In the genomic region with DNA sequence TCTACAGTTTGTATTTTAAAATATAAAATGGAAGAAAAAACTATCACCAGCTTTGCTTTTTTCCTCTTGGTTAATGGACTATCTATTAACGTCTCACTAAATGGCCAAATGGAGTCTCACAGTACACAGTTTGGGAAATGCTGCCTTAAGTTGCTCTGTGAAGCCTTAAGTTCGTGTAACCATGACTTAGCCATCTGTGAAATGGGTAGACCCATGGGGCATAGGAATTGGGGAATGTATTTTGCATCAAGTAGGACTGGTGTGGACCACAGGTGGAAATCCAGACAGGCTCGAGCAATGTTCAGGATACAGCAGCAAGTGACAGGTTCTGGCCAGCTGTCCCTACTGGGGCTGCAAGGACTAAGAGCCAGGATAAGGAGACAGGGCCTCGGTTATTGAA, we compare ENCODE assay signal across 16 cellular contexts. TPM values are rescaled to one million over a fixed set of nuclear protein-coding genes. Genes with fewer than 3 reads are reported as not detected.
DNase-seq lines count a peak whose midpoint lies in the region; ATAC-seq and TF ChIP-seq lines count a peak whose summit lies in the region.
"Had no signal": no experiment of that assay in that cellular context is flagged by ENCODE, and none has a peak within 500 bp of the region (broad histone marks: within the 10 kb centered on the region; RNA-seq: fewer than 3 reads in every experiment).

No MANE protein-coding gene starts in this region.

- no peak for ATAC-seq in CD4-positive, CD25-positive, alpha-beta regulatory T cell (ENCODE audit: low read depth in 2 of 2)
- ATAC-seq in HG03354 (IDR thresholded peaks at IDR 0.05; ENCODE audit: poor library complexity, severe bottlenecking, unreplicated experiment) = no peak
- ATAC-seq: GM12878 had no signal

- no peak overlapping the region for H3K4me3 ChIP-seq in CD4-positive, CD25-positive, alpha-beta regulatory T cell (ENCODE audit: low read depth, low read length)
- peak overlapping the region in 6 of 59 donors; percentile 4 to 18 (median 10) for H3K4me3 ChIP-seq in dorsolateral prefrontal cortex
- H3K4me3 ChIP-seq: GM12878, GM23338 had no signal

- no peak for TF ChIP-seq CTCF in CD14-positive monocyte (IDR thresholded peaks at IDR 0.05)
- TF ChIP-seq CTCF in dorsolateral prefrontal cortex (IDR thresholded peaks at IDR 0.05 in 54 of 56, conservative IDR thresholded peaks at IDR 0.05 in 2 of 56; ENCODE audit: low read depth in 1 of 56, partially characterized antibody in 56 of 56) = no peak

- no peaks in the 10 kb centered on the region for H3K27me3 ChIP-seq in CD4-positive, CD25-positive, alpha-beta regulatory T cell (ENCODE audit: control insufficient read depth, insufficient read depth, low read length)
- H3K27me3 ChIP-seq in dorsolateral prefrontal cortex = no peaks in the 10 kb centered on the region

- H3K9me3 Mint-ChIP-seq in CD14-positive monocyte = peaks cover 0 to 9% (median 2%) of the 10 kb centered on the region in 7 donors
- H3K9me3 Mint-ChIP-seq in CD4-positive, CD25-positive, alpha-beta regulatory T cell = no peaks in the 10 kb centered on the region
- H3K9me3 Mint-ChIP-seq: CD4-positive, alpha-beta T cell; H9 had no signal

- no peak overlapping the region for H3K27ac ChIP-seq in CD4-positive, CD25-positive, alpha-beta regulatory T cell (ENCODE audit: insufficient read depth, low read length, poor library complexity, severe bottlenecking)
- peak overlapping the region in 47 of 59 donors; percentile 6 to 99 (median 62) for H3K27ac ChIP-seq in dorsolateral prefrontal cortex
- H3K27ac ChIP-seq in temporal lobe (ENCODE audit: low read depth, low read length) = peak overlapping the region; percentile 41

- peaks cover 68% of the 10 kb centered on the region for H3K4me1 Mint-ChIP-seq in CD14-positive monocyte
- H3K4me1 Mint-ChIP-seq in CD4-positive, CD25-positive, alpha-beta regulatory T cell = peaks cover 13 to 27% (median 23%) of the 10 kb centered on the region in 4 donors

- peak overlapping the region in 5 of 7 donors; percentile 21 to 81 (median 30) for H3K27ac Mint-ChIP-seq in CD14-positive monocyte
- peak overlapping the region in 2 of 3 donors; percentile 54 to 55 for H3K27ac Mint-ChIP-seq in CD4-positive, CD25-positive, alpha-beta regulatory T cell
- H3K27ac Mint-ChIP-seq: CD4-positive, alpha-beta T cell; GM23338; H9 had no signal

- H3K36me3 Mint-ChIP-seq in CD14-positive monocyte = peaks cover 37 to 42% of the 10 kb centered on the region in 2 donors
- peaks cover 12% of the 10 kb centered on the region for H3K36me3 Mint-ChIP-seq in CD4-positive, CD25-positive, alpha-beta regulatory T cell

- no peak overlapping the region for H3K4me3 Mint-ChIP-seq in CD14-positive monocyte
- H3K4me3 Mint-ChIP-seq in CD4-positive, CD25-positive, alpha-beta regulatory T cell = no peak overlapping the region
- H3K4me3 Mint-ChIP-seq: CD4-positive, alpha-beta T cell; CD8-positive, alpha-beta memory T cell; GM23338; H9 had no signal

- H3K4me1 ChIP-seq in CD4-positive, CD25-positive, alpha-beta regulatory T cell (ENCODE audit: control insufficient read depth, insufficient read depth, low read length, poor library complexity, severe bottlenecking) = peaks cover 23% of the 10 kb centered on the region

- no peaks in the 10 kb centered on the region for H3K36me3 ChIP-seq in CD4-positive, CD25-positive, alpha-beta regulatory T cell (ENCODE audit: control insufficient read depth, insufficient read depth, low read length)

- no peaks in the 10 kb centered on the region for H3K9me3 ChIP-seq in CD4-positive, CD25-positive, alpha-beta regulatory T cell (ENCODE audit: control insufficient read depth in 2 of 2, low read length in 2 of 2)

- no peak for DNase-seq in CD14-positive monocyte (ENCODE audit: low spot score)
- DNase-seq in CD4-positive, CD25-positive, alpha-beta regulatory T cell = no peak
- DNase-seq in dorsolateral prefrontal cortex = no peak
- DNase-seq in T1000 (lab: John Stamatoyannopoulos, UW) = no peak
- DNase-seq: C1 segment of cervical spinal cord; CD4-positive, alpha-beta T cell; CD8-positive, alpha-beta memory T cell; DMS 273 treated with DMSO at 0.1 percent for 48 hours; DMS79; EL; GDM1; H9 had no signal

- intact Hi-C loops in CD14-positive monocyte (cut with micrococcal nuclease) = no loop called here
- intact Hi-C loops in dorsolateral prefrontal cortex (cut with DNase I) = no loop called here

- peaks cover 0 to 2% (median 2%) of the 10 kb centered on the region in 3 donors for H3K27me3 Mint-ChIP-seq in CD14-positive monocyte (ENCODE audit: low read depth in 3 of 3)
- H3K27me3 Mint-ChIP-seq in CD4-positive, CD25-positive, alpha-beta regulatory T cell = no peaks in the 10 kb centered on the region
- H3K27me3 Mint-ChIP-seq: CD4-positive, alpha-beta T cell; CD8-positive, alpha-beta memory T cell had no signal

RNA-seq across cellular contexts. Expression of a gene that starts 4.8 kb away (rescaled TPM):
- 10 to 100 TPM; 12.3 to 20.5 TPM for polyA plus RNA-seq in CD14-positive monocyte
- total RNA-seq in CD4-positive, CD25-positive, alpha-beta regulatory T cell = 23.5 TPM
- 1 to 10 TPM; 3.4 to 7.5 (median 5.7) TPM for polyA plus RNA-seq in CD4-positive, CD25-positive, alpha-beta regulatory T cell
- 100 to 1,000 TPM in 20 of 120 experiments, 10 to 100 TPM in 100; 21.6 to 148 (median 62.3) TPM for total RNA-seq in dorsolateral prefrontal cortex
- total RNA-seq in temporal lobe = 1.7 TPM
